8 cellular contexts compared by ENCODE assay signal in the genomic region with DNA sequence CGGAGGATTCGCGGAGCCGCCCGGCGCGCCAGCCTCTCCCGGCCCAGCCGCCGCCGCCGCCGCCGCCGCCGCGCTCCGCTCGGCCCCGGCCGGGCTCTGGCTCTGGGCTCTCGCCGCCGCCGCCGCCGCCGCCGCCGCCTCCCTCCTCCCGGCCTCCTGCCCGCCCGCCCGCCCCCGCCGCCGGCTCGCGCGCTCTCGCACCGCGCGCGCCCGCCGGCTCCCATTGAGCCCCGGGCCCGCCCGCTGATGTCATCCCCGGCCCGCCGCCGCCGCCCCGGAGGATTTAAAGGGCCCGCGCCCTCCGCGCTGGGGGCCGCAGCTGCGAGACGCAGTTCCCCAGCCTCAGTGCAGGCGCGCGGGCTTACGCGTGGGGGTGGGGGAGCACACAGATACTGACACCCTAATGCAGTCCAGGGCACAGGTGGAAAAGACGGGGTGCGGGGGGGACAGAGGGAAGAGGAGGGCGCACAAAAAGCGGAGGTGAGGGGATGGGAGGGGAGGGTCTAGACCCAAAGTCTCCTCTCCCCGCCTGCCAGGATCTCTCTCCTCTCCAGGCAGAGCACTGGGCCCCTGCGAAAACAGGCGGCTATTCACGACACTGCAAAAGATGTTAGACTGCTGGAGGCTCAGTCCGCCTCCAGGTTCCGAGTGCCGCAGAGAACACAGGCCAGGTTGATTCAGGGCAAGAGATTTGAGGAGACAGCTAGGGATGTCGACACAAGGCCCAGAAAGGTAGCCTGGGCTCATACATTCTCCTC. TPM values are rescaled to one million over a fixed set of nuclear protein-coding genes. Genes with fewer than 3 reads are reported as not detected.
A peak's percentile ranks its signal among the peaks of the same experiment; 100 is the strongest.
DNase-seq lines count a peak whose midpoint lies in the region; ATAC-seq, FAIRE-seq and TF ChIP-seq lines count a peak whose summit lies in the region.

A gene (minus strand): TSS at position 197 of the 758 bp plus-strand sequence. CDS start 3,276 bp downstream, outside the sequence.

- intact Hi-C loops in activated B cell treated with CpG ODN at 0.5 μM for 24 hours (cut with micrococcal nuclease), result loop anchor here (1.0 to 5.0 kb wide), 5 partner anchors 11 to 385 kb away; a partner anchor contains a TSS

- peak; percentile 58 for ATAC-seq in activated B cell treated with CpG ODN at 0.5 μM for 24 hours (ENCODE audit: low read depth)
- ATAC-seq in HG03439 (IDR thresholded peaks at IDR 0.05; ENCODE audit: unreplicated experiment), result no peak

- peak within 1 kb of the TSS; percentile 82 for H3K4me3 Mint-ChIP-seq in activated B cell treated with CpG ODN at 0.5 μM for 24 hours

- TF ChIP-seq CTCF in activated B cell treated with CpG ODN at 0.5 μM for 24 hours (IDR thresholded peaks at IDR 0.05) (no peak), bronchial epithelial cell (IDR thresholded peaks at IDR 0.05; ENCODE audit: insufficient read depth, low read length, severe bottlenecking) (no peak)

- peak within 1 kb of the TSS; percentile 88 to 100 (median 97) for H3K27ac ChIP-seq in skin epidermis

- peak; percentile 35 for DNase-seq in NK-92 treated with Interleukin-12 subunit alpha and Interleukin-12 subunit beta, amount 100 ng/mL, for 24 hours (lab: John Stamatoyannopoulos, UW)
- DNase-seq in NK-92 (lab: John Stamatoyannopoulos, UW; ENCODE audit: unreplicated experiment) (no peak), M059J (ENCODE audit: low read depth) (peak; percentile 57), activated B cell treated with CpG ODN at 0.5 μM for 24 hours (peak; percentile 72), bronchial epithelial cell (ENCODE audit: low read depth) (no peak), iPS-NIHi7 (ENCODE audit: extremely low spot score) (peak; percentile 84)

- H3K4me3 ChIP-seq in bronchial epithelial cell (ENCODE audit: low read depth, low read length), result peak within 1 kb of the TSS; percentile 50
- H3K4me3 ChIP-seq in skin epidermis, result peak within 1 kb of the TSS; percentile 58 to 92 (median 83)

- no peaks in the 10 kb centered on the region for H3K27me3 ChIP-seq in bronchial epithelial cell (ENCODE audit: control insufficient read depth, insufficient read depth, low read length)

- POLR2A ChIA-PET in activated B cell treated with CpG ODN at 0.5 μM for 24 hours (lab: Charles Lee), result interaction anchor here (0.6 to 2.0 kb wide), 3 partner anchors 12 to 57 kb away, joined by 3 to 7 read pairs (median 5); no protein-coding TSS in a partner anchor

- no peak for FAIRE-seq in bronchial epithelial cell (lab: Jason Lieb, UNC)

- H3K36me3 Mint-ChIP-seq in activated B cell treated with CpG ODN at 0.5 μM for 24 hours (ENCODE audit: low read depth), result peaks cover 7% of the 10 kb centered on the region

- H3K4me1 Mint-ChIP-seq in activated B cell treated with CpG ODN at 0.5 μM for 24 hours, result peaks cover 50% of the 10 kb centered on the region

- H3K27ac Mint-ChIP-seq in activated B cell treated with CpG ODN at 0.5 μM for 24 hours, result peak within 1 kb of the TSS; percentile 88

- H3K9me3 Mint-ChIP-seq in activated B cell treated with CpG ODN at 0.5 μM for 24 hours, result no peaks in the 10 kb centered on the region

- H3K36me3 ChIP-seq in bronchial epithelial cell (ENCODE audit: control insufficient read depth, insufficient read depth, low read length), result peaks cover 7% of the 10 kb centered on the region

- CTCF ChIA-PET in activated B cell treated with CpG ODN at 0.5 μM for 24 hours (lab: Charles Lee), result no interaction called here

- no peaks in the 10 kb centered on the region for H3K27me3 Mint-ChIP-seq in activated B cell treated with CpG ODN at 0.5 μM for 24 hours

RNA-seq across cellular contexts. Expression of the gene that starts here (rescaled TPM):
- 67.0 and 99.4 TPM in 2 replicates for total RNA-seq in M059J (2014; rRNA removed; shearing (Covaris generic))
- total RNA-seq in activated B cell treated with CpG ODN at 0.5 μM for 24 hours (80.6 and 85.2 TPM in 2 replicates), bronchial epithelial cell (146 and 181 TPM in 2 replicates)

Comparison
In these comparisons a context has a peak if more than half of its experiments do, and no peak if none do; other contexts are left out.
1. DNase-seq: peak in NK-92 treated with Interleukin-12 subunit alpha and Interleukin-12 subunit beta, amount 100 ng/mL, for 24 hours (single experiment), M059J (single experiment), activated B cell treated with CpG ODN at 0.5 μM for 24 hours (single experiment) and iPS-NIHi7 (single experiment); none in NK-92 (single experiment) and bronchial epithelial cell (single experiment).